ENCODE assay signal across 8 cellular contexts in genomic region chr7:5365976-5366625, GRCh38. TPM values are rescaled to one million over a fixed set of nuclear protein-coding genes. Genes with fewer than 3 reads are reported as not detected.
DNase-seq lines count a peak whose midpoint lies in the region; ATAC-seq and TF ChIP-seq lines count a peak whose summit lies in the region.
"Not testable (repeated sequence)": the region's sequence is repeated elsewhere in the genome, so short reads cannot be mapped to it uniquely, and the experiment has no call there.

No MANE protein-coding gene starts in this region.

- H3K4me3 ChIP-seq in AG04450 (ENCODE audit: low read depth, low read length), result not testable (repeated sequence)

- not testable (repeated sequence) for H3K9me3 ChIP-seq in AG04450 (ENCODE audit: control insufficient read depth, insufficient read depth, low read length)

- not testable (repeated sequence) for H3K27me3 ChIP-seq in AG04450 (ENCODE audit: control insufficient read depth, insufficient read depth, low read length)

- peak; percentile 62 for ATAC-seq in GM18858 (IDR thresholded peaks at IDR 0.05; ENCODE audit: unreplicated experiment)

- peak; percentile 21 for DNase-seq in AG04450 (ENCODE audit: low read depth, low spot score)
- peak; percentile 55 for DNase-seq in HK-2 (ENCODE audit: unreplicated experiment)
- DNase-seq in NCI-H526 treated with DMSO at 0.1 percent for 48 hours (lab: John Stamatoyannopoulos, UW), result peak; percentile 41
- DNase-seq in activated CD4-positive, CD25-positive, alpha-beta regulatory T cell treated with anti-CD3 and anti-CD28 coated beads, Interleukin-2, amount 50 U/mL, for 72 hours, result peak; percentile 45
- peak in 60 of 61 donors; percentile 11 to 91 (median 56) for DNase-seq in caudate nucleus (lab: John Stamatoyannopoulos, UW)
- DNase-seq in iris pigment epithelial cell (ENCODE audit: low read depth), result peak; percentile 61
- DNase-seq in stimulated activated CD4-positive, alpha-beta T cell treated with anti-CD3 and anti-CD28 coated beads, Interleukin-12 subunit alpha, Interleukin-12 subunit beta, amount 100 ng/mL, for 4 hours, result peak; percentile 32

- CTCF ChIA-PET in AG04450 (lab: Charles Lee), result interaction anchor here (0.6 to 2.8 kb wide), 19 partner anchors 9 to 269 kb away, joined by 3 to 23 read pairs (median 5); no protein-coding TSS in a partner anchor

- not testable (repeated sequence) for H3K27ac ChIP-seq in AG04450 (ENCODE audit: low read depth, low read length); caudate nucleus (ENCODE audit: low read depth, low read length)

- POLR2A ChIA-PET in AG04450 (lab: Yijun Ruan, JAX), result interaction anchor here (0.8 to 1.0 kb wide), 3 partner anchors 10 to 105 kb away, joined by 3 read pairs; no protein-coding TSS in a partner anchor

- TF ChIP-seq CTCF in AG04450 (IDR thresholded peaks at IDR 0.05; ENCODE audit: low read depth, low read length), result peak; percentile 89

RNA-seq across cellular contexts. Expression of gene TNRC18, which starts 57.5 kb away (rescaled TPM):
- polyA plus RNA-seq in AG04450 (2011; rRNA removed), result 13.4 and 15.6 TPM in 2 replicates
- 46.9 and 47.3 TPM in 2 replicates for polyA minus RNA-seq in AG04450 (2011; rRNA and poly(A)+ RNA removed)
